In genomic region chr2:127025357-127026062, GRCh38 we compare ENCODE assay signal across 8 cellular contexts.
A peak's percentile ranks its signal among the peaks of the same experiment; 100 is the strongest.
DNase-seq lines count a peak whose midpoint lies in the region; ATAC-seq and TF ChIP-seq lines count a peak whose summit lies in the region.

No MANE protein-coding gene starts in this region.

- peaks cover 29% of the 10 kb centered on the region for H3K27me3 ChIP-seq in mucosa of stomach (ENCODE audit: control insufficient read depth, insufficient read depth, low read length)

- peak; percentile 48 for TF ChIP-seq CTCF in epithelial cell of proximal tubule (conservative IDR thresholded peaks at IDR 0.05; ENCODE audit: low read depth, low read length)

- no peaks in the 10 kb centered on the region for H3K9me3 ChIP-seq in mucosa of stomach (ENCODE audit: control insufficient read depth, low read length)

- no peaks in the 10 kb centered on the region for H3K36me3 ChIP-seq in mucosa of stomach (ENCODE audit: control insufficient read depth, insufficient read depth, low read length)

- H3K9ac ChIP-seq in mucosa of stomach (ENCODE audit: low read length): no peak overlapping the region

- DNase-seq in AG08396 (ENCODE audit: low spot score): peak; percentile 82
- DNase-seq in NCI-H748 treated with DMSO at 0.1 percent for 48 hours (lab: John Stamatoyannopoulos, UW): peak; percentile 71
- peak; percentile 42 for DNase-seq in activated T-cell treated with anti-CD3 and anti-CD28 coated beads for 4 hours
- DNase-seq in epithelial cell of proximal tubule (ENCODE audit: low read depth): no peak
- peak; percentile 14 to 49 for DNase-seq in stimulated activated CD8-positive, alpha-beta memory T cell treated with anti-CD3 and anti-CD28 coated beads, Interleukin-4, amount 100 ng/mL, for 4 hours (ENCODE audit: low read depth in 2 of 2, low spot score in 1 of 2)

- peaks cover 6% of the 10 kb centered on the region for H3K4me1 ChIP-seq in mucosa of stomach (ENCODE audit: control insufficient read depth, insufficient read depth, low read length)

- peak; percentile 98 for ATAC-seq in GM18907 (IDR thresholded peaks at IDR 0.05; ENCODE audit: unreplicated experiment)
- ATAC-seq in HG03135 (IDR thresholded peaks at IDR 0.05; ENCODE audit: unreplicated experiment): peak; percentile 96

- H3K4me3 ChIP-seq in epithelial cell of proximal tubule (ENCODE audit: low read depth, low read length): peak overlapping the region; percentile 63
- peak overlapping the region; percentile 1 for H3K4me3 ChIP-seq in mucosa of stomach (ENCODE audit: low read length)
